In genomic region chr17:29590261-29590978, GRCh38 we compare ENCODE assay signal across 1 cellular context.
A peak's percentile ranks its signal among the peaks of the same experiment; 100 is the strongest.
TF ChIP-seq lines count a peak whose summit lies in the region.

No MANE protein-coding gene starts in this region.

TF ChIP-seq in HepG2, 621 proteins besides CTCF, POLR2A, EP300 and RAD21 (continued from another document and continues in another):
- TF ChIP-seq ZNF580 (CRISPR knock-in tag; IDR thresholded peaks at IDR 0.05; ENCODE audit: borderline replicate concordance, low read depth): no peak
- no peak for TF ChIP-seq STAG1 (CRISPR knock-in tag; IDR thresholded peaks at IDR 0.05)
- TF ChIP-seq DPF2 (CRISPR knock-in tag; IDR thresholded peaks at IDR 0.05; ENCODE audit: borderline replicate concordance, low read depth): no peak
- 0 out of 2 replicates have a peak, but pooled peaks have one; percentile 27 for TF ChIP-seq FOXP4 (CRISPR knock-in tag; IDR thresholded peaks at IDR 0.05)
- TF ChIP-seq GMEB2 (CRISPR knock-in tag; IDR thresholded peaks at IDR 0.05; ENCODE audit: low read depth): no peak
- TF ChIP-seq HHEX (CRISPR knock-in tag; IDR thresholded peaks at IDR 0.05): no peak
- TF ChIP-seq MLXIP (CRISPR knock-in tag; IDR thresholded peaks at IDR 0.05; ENCODE audit: borderline replicate concordance): no peak
- 0 out of 2 replicates have a peak, but pooled peaks have one; percentile 21 for TF ChIP-seq ZNF280B (CRISPR knock-in tag; IDR thresholded peaks at IDR 0.05; ENCODE audit: borderline replicate concordance)
- no peak for TF ChIP-seq NFE2L1 (CRISPR knock-in tag; IDR thresholded peaks at IDR 0.05; ENCODE audit: borderline replicate concordance)
- no peak for TF ChIP-seq ZSCAN21 (CRISPR knock-in tag; IDR thresholded peaks at IDR 0.05; ENCODE audit: borderline replicate concordance)
- no peak for TF ChIP-seq CHD2 (IDR thresholded peaks at IDR 0.05; ENCODE audit: low read depth, low read length)
- no peak for TF ChIP-seq TGIF2 (CRISPR knock-in tag; IDR thresholded peaks at IDR 0.05)
- TF ChIP-seq CEBPZ (IDR thresholded peaks at IDR 0.05; ENCODE audit: low read length): no peak
- TF ChIP-seq HOXA3 (CRISPR knock-in tag; IDR thresholded peaks at IDR 0.05): no peak; the same call in 1 of the 2 replicates
- TF ChIP-seq ZNF891 (CRISPR knock-in tag; IDR thresholded peaks at IDR 0.05): no peak; the same call in 1 of the 2 replicates
- no peak for TF ChIP-seq FOXO1 (CRISPR knock-in tag; IDR thresholded peaks at IDR 0.05)
- no peak for TF ChIP-seq ZGPAT (CRISPR knock-in tag; IDR thresholded peaks at IDR 0.05)
- TF ChIP-seq ZNF12 (CRISPR knock-in tag; IDR thresholded peaks at IDR 0.05): no peak
- TF ChIP-seq MZF1 (CRISPR knock-in tag; IDR thresholded peaks at IDR 0.05; ENCODE audit: borderline replicate concordance): no peak
- TF ChIP-seq SMYD3 (CRISPR knock-in tag; IDR thresholded peaks at IDR 0.05): no peak
- no peak for TF ChIP-seq USF2 (IDR thresholded peaks at IDR 0.05; ENCODE audit: low read depth, low read length)
- TF ChIP-seq USF2 (CRISPR knock-in tag; IDR thresholded peaks at IDR 0.05; ENCODE audit: borderline replicate concordance): 0 out of 2 replicates have a peak, but pooled peaks have one; percentile 39
- no peak for TF ChIP-seq ZC3H13 (CRISPR knock-in tag; IDR thresholded peaks at IDR 0.05)
- TF ChIP-seq ZNF660 (CRISPR knock-in tag; IDR thresholded peaks at IDR 0.05; ENCODE audit: borderline replicate concordance, low read depth): no peak
- TF ChIP-seq ZNF646 (CRISPR knock-in tag; IDR thresholded peaks at IDR 0.05): 0 out of 2 replicates have a peak, but pooled peaks have one; percentile 39
- TF ChIP-seq TOE1 (CRISPR knock-in tag; IDR thresholded peaks at IDR 0.05): no peak
- TF ChIP-seq MAZ (IDR thresholded peaks at IDR 0.05; ENCODE audit: borderline replicate concordance, low read depth, low read length): no peak
- no peak; the same call in none of the 2 replicates for TF ChIP-seq MAZ (CRISPR knock-in tag; IDR thresholded peaks at IDR 0.05; ENCODE audit: low read depth)
- no peak for TF ChIP-seq RNF219 (CRISPR knock-in tag; IDR thresholded peaks at IDR 0.05)
